Comparison of ENCODE assay signal across 11 cellular contexts in genomic region chr12:607541-608001, GRCh38. TPM values are rescaled to one million over a fixed set of nuclear protein-coding genes. Genes with fewer than 3 reads are reported as not detected.
DNase-seq lines count a peak whose midpoint lies in the region; ATAC-seq, FAIRE-seq and TF ChIP-seq lines count a peak whose summit lies in the region.
"Had no signal": no experiment of that assay in that cellular context is flagged by ENCODE, and none has a peak within 500 bp of the region (broad histone marks: within the 10 kb centered on the region; RNA-seq: fewer than 3 reads in every experiment).

No MANE protein-coding gene starts in this region.

- WGBS in thymus: 43% methylated on average over 5 of the region's 5 CpGs
- WGBS in lower leg skin, 2 donors: 7 to 21% methylated on average over 5 of the region's 5 CpGs

- intact Hi-C loops in lower leg skin (cut with DNase I; ENCODE audit: low total_unique reads): no loop called here

- H3K4me3 Mint-ChIP-seq in activated T-cell treated with anti-CD3 and anti-CD28 coated beads, Interleukin-2, amount 50 U/mL, for 24 hours: no peak overlapping the region
- H3K4me3 Mint-ChIP-seq in activated T-cell treated with anti-CD3 and anti-CD28 coated beads, Interleukin-2, amount 50 U/mL, for 4 hours: no peak overlapping the region
- H3K4me3 Mint-ChIP-seq: neural crest cell had no signal

- no peak overlapping the region for H3K27ac Mint-ChIP-seq in activated T-cell treated with anti-CD3 and anti-CD28 coated beads, Interleukin-2, amount 50 U/mL, for 24 hours

- H3K27me3 ChIP-seq in layer of hippocampus (ENCODE audit: control insufficient read depth, insufficient read depth, low read length): no peaks in the 10 kb centered on the region
- no peaks in the 10 kb centered on the region for H3K27me3 ChIP-seq in thymus (ENCODE audit: control insufficient read depth, insufficient read depth)

- DNase-seq in activated T-cell treated with anti-CD3 and anti-CD28 coated beads, Interleukin-2, amount 50 U/mL, for 24 hours: peak; percentile 30
- no peak for DNase-seq in activated T-cell treated with anti-CD3 and anti-CD28 coated beads, Interleukin-2, amount 50 U/mL, for 4 hours
- DNase-seq in cerebellar cortex (ENCODE audit: low spot score): peak; percentile 64
- DNase-seq in lower leg skin (ENCODE audit: low spot score in 2 of 2): no peak
- DNase-seq in RCC 7860 (ENCODE audit: low spot score): no peak
- DNase-seq: ACHN; activated CD4-positive, CD25-positive, alpha-beta regulatory T cell treated with anti-CD3 and anti-CD28 coated beads, Interleukin-2, amount 50 U/mL, for 72 hours had no signal

- no peaks in the 10 kb centered on the region for H3K9me3 Mint-ChIP-seq in activated T-cell treated with anti-CD3 and anti-CD28 coated beads, Interleukin-2, amount 50 U/mL, for 24 hours
- no peaks in the 10 kb centered on the region for H3K9me3 Mint-ChIP-seq in activated T-cell treated with anti-CD3 and anti-CD28 coated beads, Interleukin-2, amount 50 U/mL, for 4 hours
- H3K9me3 Mint-ChIP-seq: neural crest cell had no signal

- no peak for TF ChIP-seq CTCF in lower leg skin (IDR thresholded peaks at IDR 0.05)

- peaks cover 35% of the 10 kb centered on the region for H3K4me1 Mint-ChIP-seq in activated T-cell treated with anti-CD3 and anti-CD28 coated beads, Interleukin-2, amount 50 U/mL, for 24 hours (ENCODE audit: low read depth)
- peaks cover 25% of the 10 kb centered on the region for H3K4me1 Mint-ChIP-seq in activated T-cell treated with anti-CD3 and anti-CD28 coated beads, Interleukin-2, amount 50 U/mL, for 4 hours (ENCODE audit: low read depth)

- no peak for ATAC-seq in activated T-cell treated with anti-CD3 and anti-CD28 coated beads, Interleukin-2, amount 50 U/mL, for 4 hours
- ATAC-seq in HG03108 (IDR thresholded peaks at IDR 0.05; ENCODE audit: unreplicated experiment): no peak

- peak overlapping the region; percentile 14 for H3K27ac ChIP-seq in layer of hippocampus (ENCODE audit: low read depth, low read length)
- H3K27ac ChIP-seq in thymus (ENCODE audit: low read depth): peak overlapping the region; percentile 33

- TF ChIP-seq POLR2A in lower leg skin (IDR thresholded peaks at IDR 0.05): no peak

- H3K4me1 ChIP-seq in thymus (ENCODE audit: control insufficient read depth, insufficient read depth, low read length): peaks cover 7% of the 10 kb centered on the region

- H3K36me3 ChIP-seq in thymus (ENCODE audit: control insufficient read depth, insufficient read depth): no peaks in the 10 kb centered on the region

- FAIRE-seq in RCC 7860 (lab: Jason Lieb, UNC): no peak

- no peaks in the 10 kb centered on the region for H3K9me3 ChIP-seq in thymus (ENCODE audit: control insufficient read depth)

- no peaks in the 10 kb centered on the region for H3K36me3 Mint-ChIP-seq in activated T-cell treated with anti-CD3 and anti-CD28 coated beads, Interleukin-2, amount 50 U/mL, for 24 hours (ENCODE audit: low read depth)
- H3K36me3 Mint-ChIP-seq in activated T-cell treated with anti-CD3 and anti-CD28 coated beads, Interleukin-2, amount 50 U/mL, for 4 hours (ENCODE audit: insufficient read depth): no peaks in the 10 kb centered on the region

- H3K27me3 Mint-ChIP-seq in activated T-cell treated with anti-CD3 and anti-CD28 coated beads, Interleukin-2, amount 50 U/mL, for 24 hours: no peaks in the 10 kb centered on the region
- no peaks in the 10 kb centered on the region for H3K27me3 Mint-ChIP-seq in activated T-cell treated with anti-CD3 and anti-CD28 coated beads, Interleukin-2, amount 50 U/mL, for 4 hours (ENCODE audit: low read depth)

- H3K4me3 ChIP-seq in thymus (ENCODE audit: low read length) (no peak overlapping the region), lower leg skin (ENCODE audit: low read depth, poor library complexity, severe bottlenecking) (no peak overlapping the region)

RNA-seq across cellular contexts. Expression of gene NINJ2, which starts 55.7 kb away (rescaled TPM):
- 1 to 10 TPM; 2.6 to 3.7 (median 2.7) TPM for total RNA-seq in activated T-cell treated with anti-CD3 and anti-CD28 coated beads, Interleukin-2, amount 50 U/mL, for 4 hours
- polyA plus RNA-seq in thymus: 11.5 TPM
- total RNA-seq in lower leg skin: 10 to 100 TPM in 2 of 4 donors, 1 to 10 TPM in 2; 4.5 to 30.8 (median 11.5) TPM

Comparison
In these comparisons a context has a peak if more than half of its experiments do, and no peak if none do; other contexts are left out.
1. DNase-seq: peak in activated T-cell treated with anti-CD3 and anti-CD28 coated beads, Interleukin-2, amount 50 U/mL, for 24 hours (single experiment) and cerebellar cortex (single experiment); none in activated T-cell treated with anti-CD3 and anti-CD28 coated beads, Interleukin-2, amount 50 U/mL, for 4 hours (single experiment), lower leg skin (0 of 2) and RCC 7860 (single experiment).